Comparison of ENCODE assay signal across 24 cellular contexts in the genomic region with DNA sequence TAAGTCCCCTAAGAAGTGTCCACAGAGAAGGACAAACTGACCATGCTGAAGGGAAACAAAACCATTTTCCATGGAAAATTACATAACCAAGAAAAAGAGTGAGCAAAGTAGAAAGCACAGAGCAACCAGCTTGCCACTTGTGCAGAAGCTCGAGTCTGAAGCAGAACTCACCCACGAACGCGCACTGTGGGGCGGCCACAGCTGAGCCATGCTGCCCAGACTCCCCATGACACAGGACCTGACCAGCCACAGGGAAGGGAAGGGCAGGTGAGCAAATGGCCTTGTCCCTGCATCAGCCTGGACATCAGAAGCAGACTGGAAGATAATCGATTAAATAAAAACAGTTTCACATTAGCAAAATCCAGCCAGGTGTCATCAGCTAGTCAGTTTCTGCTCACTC.
"Had no signal": no experiment of that assay in that cellular context is flagged by ENCODE, and none has a peak within 500 bp of the region (broad histone marks: within the 10 kb centered on the region; RNA-seq: fewer than 3 reads in every experiment).

No MANE protein-coding gene starts in this region.

- H3K9me3 ChIP-seq: esophagus squamous epithelium, gastroesophageal sphincter, ovary, thoracic aorta, uterus had no signal

- H3K27me3 ChIP-seq: neural progenitor cell, ovary, uterus had no signal

- DNase-seq: effector memory CD8-positive, alpha-beta T cell; esophagus squamous epithelium; foreskin fibroblast; glutamatergic neuron; immature natural killer cell; left colon; midbrain; nucleus accumbens; stimulated activated CD4-positive, alpha-beta T cell treated with anti-CD3 and anti-CD28 coated beads, Interleukin-15, amount 100 ng/mL, for 24 hours; stimulated activated CD4-positive, alpha-beta T cell treated with anti-CD3 and anti-CD28 coated beads, Interleukin-1b, Interleukin-23, amount 100 ng/mL, for 48 hours; stimulated activated CD4-positive, alpha-beta T cell treated with anti-CD3 and anti-CD28 coated beads, Interleukin-4, amount 100 ng/mL, for 24 hours; trophoblast cell; uterus had no signal

- H3K4me1 Mint-ChIP-seq: immature natural killer cell; memory B cell; stimulated activated memory B cell treated with anti-CD40 and anti-IgM and Interleukin-4, amounts not matched to agents 10 μg/mL and 1 μg/mL and 100 μg/mL, for 72 hours had no signal

- H3K27me3 Mint-ChIP-seq: dendritic cell treated with granulocyte-macrophage colony-stimulating factor and Interleukin-4, amounts not matched to agents 40 ng/mL and 50 ng/mL, for 4 days; effector memory CD8-positive, alpha-beta T cell; memory B cell; natural killer cell treated with Interleukin-12 subunit alpha and Interleukin-12 subunit beta and Interleukin-15 and Interleukin-18, amount 100 ng/mL, for 72 hours; stimulated activated memory B cell treated with anti-CD40 and anti-IgM and Interleukin-4, amounts not matched to agents 10 μg/mL and 1 μg/mL and 100 μg/mL, for 72 hours; stimulated activated naive CD8-positive, alpha-beta T cell treated with anti-CD3 and anti-CD28 coated beads, Interleukin-15, Interleukin-2, amounts not matched to agents 100 ng/mL and 50 ng/mL, for 24 hours had no signal

- H3K27ac Mint-ChIP-seq: dendritic cell treated with granulocyte-macrophage colony-stimulating factor and Interleukin-4, amounts not matched to agents 40 ng/mL and 50 ng/mL, for 4 days; effector memory CD8-positive, alpha-beta T cell; immature natural killer cell; memory B cell; natural killer cell treated with Interleukin-12 subunit alpha and Interleukin-12 subunit beta and Interleukin-15 and Interleukin-18, amount 100 ng/mL, for 72 hours; neural progenitor cell; progenitor cell of endocrine pancreas; stimulated activated memory B cell treated with anti-CD40 and anti-IgM and Interleukin-4, amounts not matched to agents 10 μg/mL and 1 μg/mL and 100 μg/mL, for 72 hours; stimulated activated naive CD8-positive, alpha-beta T cell treated with anti-CD3 and anti-CD28 coated beads, Interleukin-15, Interleukin-2, amounts not matched to agents 100 ng/mL and 50 ng/mL, for 24 hours had no signal

- H3K9me3 Mint-ChIP-seq: dendritic cell treated with granulocyte-macrophage colony-stimulating factor and Interleukin-4, amounts not matched to agents 40 ng/mL and 50 ng/mL, for 4 days; immature natural killer cell; memory B cell; natural killer cell treated with Interleukin-12 subunit alpha and Interleukin-12 subunit beta and Interleukin-15 and Interleukin-18, amount 100 ng/mL, for 72 hours; neural progenitor cell; stimulated activated naive CD8-positive, alpha-beta T cell treated with anti-CD3 and anti-CD28 coated beads, Interleukin-15, Interleukin-2, amounts not matched to agents 100 ng/mL and 50 ng/mL, for 24 hours had no signal

- H3K36me3 Mint-ChIP-seq: immature natural killer cell; memory B cell; natural killer cell treated with Interleukin-12 subunit alpha and Interleukin-12 subunit beta and Interleukin-15 and Interleukin-18, amount 100 ng/mL, for 72 hours; neural progenitor cell; stimulated activated memory B cell treated with anti-CD40 and anti-IgM and Interleukin-4, amounts not matched to agents 10 μg/mL and 1 μg/mL and 100 μg/mL, for 72 hours had no signal

- H3K27ac ChIP-seq: esophagus squamous epithelium, gastroesophageal sphincter, neural progenitor cell, ovary, thoracic aorta, uterus had no signal

- H3K36me3 ChIP-seq: esophagus squamous epithelium, gastroesophageal sphincter, neural progenitor cell, ovary, thoracic aorta, uterus had no signal

- H3K4me1 ChIP-seq: esophagus squamous epithelium, gastroesophageal sphincter, neural progenitor cell, uterus had no signal

- H3K4me3 Mint-ChIP-seq: dendritic cell treated with granulocyte-macrophage colony-stimulating factor and Interleukin-4, amounts not matched to agents 40 ng/mL and 50 ng/mL, for 4 days; effector memory CD8-positive, alpha-beta T cell; immature natural killer cell; memory B cell; natural killer cell treated with Interleukin-12 subunit alpha and Interleukin-12 subunit beta and Interleukin-15 and Interleukin-18, amount 100 ng/mL, for 72 hours; neural progenitor cell; stimulated activated memory B cell treated with anti-CD40 and anti-IgM and Interleukin-4, amounts not matched to agents 10 μg/mL and 1 μg/mL and 100 μg/mL, for 72 hours; stimulated activated naive CD8-positive, alpha-beta T cell treated with anti-CD3 and anti-CD28 coated beads, Interleukin-15, Interleukin-2, amounts not matched to agents 100 ng/mL and 50 ng/mL, for 24 hours had no signal

- H3K4me3 ChIP-seq: esophagus squamous epithelium, gastroesophageal sphincter, neural progenitor cell, ovary, smooth muscle cell, thoracic aorta, uterus had no signal
